ENCODE assay signal across 13 cellular contexts in genomic region chr5:112548246-112548982, GRCh38.
DNase-seq lines count a peak whose midpoint lies in the region; ATAC-seq and TF ChIP-seq lines count a peak whose summit lies in the region.
"Had no signal": no experiment of that assay in that cellular context is flagged by ENCODE, and none has a peak within 500 bp of the region (broad histone marks: within the 10 kb centered on the region; RNA-seq: fewer than 3 reads in every experiment).

No MANE protein-coding gene starts in this region.

- no peak overlapping the region for H3K4me3 Mint-ChIP-seq in activated B cell treated with CpG ODN at 0.5 μM for 24 hours
- H3K4me3 Mint-ChIP-seq in glutamatergic neuron (ENCODE audit: unreplicated experiment), result no peak overlapping the region

- H3K9me3 Mint-ChIP-seq in activated B cell treated with CpG ODN at 0.5 μM for 24 hours (peaks cover 5% of the 10 kb centered on the region), glutamatergic neuron (ENCODE audit: unreplicated experiment) (peaks cover 4% of the 10 kb centered on the region)

- H3K27me3 Mint-ChIP-seq in activated B cell treated with CpG ODN at 0.5 μM for 24 hours, result no peaks in the 10 kb centered on the region
- H3K27me3 Mint-ChIP-seq in glutamatergic neuron (ENCODE audit: unreplicated experiment), result no peaks in the 10 kb centered on the region

- no peaks in the 10 kb centered on the region for H3K36me3 ChIP-seq in ACC112 (ENCODE audit: insufficient read depth, low read length)
- H3K36me3 ChIP-seq: SJSA1 had no signal

- peaks cover 9% of the 10 kb centered on the region; the same call in 1 of the 2 replicates for H3K27me3 ChIP-seq in ACC112 (ENCODE audit: insufficient read depth, low read length)
- H3K27me3 ChIP-seq: SJSA1 had no signal

- intact Hi-C loops in activated B cell treated with CpG ODN at 0.5 μM for 24 hours (cut with micrococcal nuclease), result loop anchor here (2.0 kb wide), 1 partner anchor 28 kb away; no protein-coding TSS in a partner anchor

- DNase-seq in activated B cell treated with CpG ODN at 0.5 μM for 24 hours (no peak), hepatic stellate cell (ENCODE audit: low spot score) (peak; percentile 34), coronary artery (ENCODE audit: low spot score) (no peak), NCI-H774 (lab: John Stamatoyannopoulos, UW) (no peak), glutamatergic neuron (no peak), NCI-H1694 treated with DMSO at 0.1 percent for 48 hours (lab: John Stamatoyannopoulos, UW) (no peak)
- DNase-seq: activated T-cell treated with anti-CD3 and anti-CD28 coated beads for 4 hours; effector memory CD4-positive, alpha-beta T cell; NCI-H1048; stimulated activated CD4-positive, alpha-beta T cell treated with anti-CD3 and anti-CD28 coated beads, Interleukin-15, amount 100 ng/mL, for 24 hours had no signal

- H3K36me3 Mint-ChIP-seq in activated B cell treated with CpG ODN at 0.5 μM for 24 hours (ENCODE audit: low read depth), result no peaks in the 10 kb centered on the region
- no peaks in the 10 kb centered on the region for H3K36me3 Mint-ChIP-seq in glutamatergic neuron (ENCODE audit: unreplicated experiment)

- ATAC-seq in GM18861 (IDR thresholded peaks at IDR 0.05; ENCODE audit: unreplicated experiment), result peak; percentile 34
- ATAC-seq in activated B cell treated with CpG ODN at 0.5 μM for 24 hours (ENCODE audit: low read depth), result no peak

- CTCF ChIA-PET in activated B cell treated with CpG ODN at 0.5 μM for 24 hours (lab: Charles Lee), result interaction anchor here (1.6 to 10.8 kb wide), 2 partner anchors 15 to 210 kb away, joined by 5 to 160 read pairs; no protein-coding TSS in a partner anchor

- H3K4me1 Mint-ChIP-seq in activated B cell treated with CpG ODN at 0.5 μM for 24 hours (peaks cover 28% of the 10 kb centered on the region), glutamatergic neuron (ENCODE audit: low read depth, unreplicated experiment) (peaks cover 7% of the 10 kb centered on the region)

- H3K27ac Mint-ChIP-seq in activated B cell treated with CpG ODN at 0.5 μM for 24 hours (peak overlapping the region; percentile 0), glutamatergic neuron (ENCODE audit: unreplicated experiment) (no peak overlapping the region)

- no peaks in the 10 kb centered on the region for H3K79me2 ChIP-seq in ACC112 (ENCODE audit: control insufficient read depth, insufficient read depth, low read length, unreplicated experiment)

- H3K4me3 ChIP-seq in ACC112 (ENCODE audit: low read depth, low read length) (no peak overlapping the region), coronary artery (no peak overlapping the region)
- H3K4me3 ChIP-seq: SJSA1 had no signal

- H3K27ac ChIP-seq in ACC112 (ENCODE audit: low read depth, low read length) (no peak overlapping the region), coronary artery (peak overlapping the region in 1 of 2 donors; percentile 47)
- H3K27ac ChIP-seq: SJSA1 had no signal

- TF ChIP-seq CTCF in activated B cell treated with CpG ODN at 0.5 μM for 24 hours (IDR thresholded peaks at IDR 0.05), result no peak
- no peak for TF ChIP-seq CTCF in coronary artery (IDR thresholded peaks at IDR 0.05)
- no peak for TF ChIP-seq CTCF in glutamatergic neuron (IDR thresholded peaks at IDR 0.05; ENCODE audit: partially characterized antibody, unreplicated experiment)

- H2AFZ ChIP-seq in ACC112 (ENCODE audit: low read length, unreplicated experiment), result peak overlapping the region; percentile 32

- peaks cover 5% of the 10 kb centered on the region for H3K4me1 ChIP-seq in ACC112 (ENCODE audit: control insufficient read depth, insufficient read depth, low read length, unreplicated experiment)
- H3K4me1 ChIP-seq: SJSA1 had no signal

- POLR2A ChIA-PET in activated B cell treated with CpG ODN at 0.5 μM for 24 hours (lab: Charles Lee), result no interaction called here
